ENCODE assay signal across 2 cellular contexts in genomic region chr4:128076465-128076864, GRCh38.
TF ChIP-seq lines count a peak whose summit lies in the region.

No MANE protein-coding gene starts in this region.

TF ChIP-seq in K562, 482 proteins besides CTCF, POLR2A, EP300 and RAD21 (continued from another document):
- TF ChIP-seq KLF16 (IDR thresholded peaks at IDR 0.05): no peak
- no peak for TF ChIP-seq CBX8 (IDR thresholded peaks at IDR 0.05; ENCODE audit: borderline replicate concordance, extremely low read depth, low read depth, low read length, poor library complexity, severe bottlenecking)
- TF ChIP-seq C11orf30 (IDR thresholded peaks at IDR 0.05; ENCODE audit: low read depth): peak; percentile 93
- TF ChIP-seq, protein P1, sequence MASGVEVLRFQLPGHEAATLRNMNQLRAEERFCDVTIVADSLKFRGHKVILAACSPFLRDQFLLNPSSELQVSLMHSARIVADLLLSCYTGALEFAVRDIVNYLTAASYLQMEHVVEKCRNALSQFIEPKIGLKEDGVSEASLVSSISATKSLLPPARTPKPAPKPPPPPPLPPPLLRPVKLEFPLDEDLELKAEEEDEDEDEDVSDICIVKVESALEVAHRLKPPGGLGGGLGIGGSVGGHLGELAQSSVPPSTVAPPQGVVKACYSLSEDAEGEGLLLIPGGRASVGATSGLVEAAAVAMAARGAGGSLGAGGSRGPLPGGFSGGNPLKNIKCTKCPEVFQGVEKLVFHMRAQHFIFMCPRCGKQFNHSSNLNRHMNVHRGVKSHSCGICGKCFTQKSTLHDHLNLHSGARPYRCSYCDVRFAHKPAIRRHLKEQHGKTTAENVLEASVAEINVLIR (CRISPR knock-in tag; IDR thresholded peaks at IDR 0.05): no peak
- peak; percentile 96 for TF ChIP-seq ZNF316 (IDR thresholded peaks at IDR 0.05)
- TF ChIP-seq POLR2H (tag; IDR thresholded peaks at IDR 0.05; ENCODE audit: low read depth): no peak
- TF ChIP-seq FOXA3 (CRISPR knock-in tag; conservative IDR thresholded peaks at IDR 0.05 in 1 of 2, IDR thresholded peaks at IDR 0.05 in 1 of 2): no peak
- no peak for TF ChIP-seq SMARCA5 (IDR thresholded peaks at IDR 0.05)
- TF ChIP-seq MAFF (IDR thresholded peaks at IDR 0.05; ENCODE audit: low read length): peak; percentile 97
- TF ChIP-seq TAF15 (IDR thresholded peaks at IDR 0.05; ENCODE audit: low read depth, low read length): no peak
- TF ChIP-seq GATA2 (CRISPR knock-in tag; IDR thresholded peaks at IDR 0.05): no peak
- TF ChIP-seq RBM15 (IDR thresholded peaks at IDR 0.05; ENCODE audit: insufficient read depth, low read length): no peak
- peak; percentile 92 for TF ChIP-seq MAFG (tag; conservative IDR thresholded peaks at IDR 0.05)

TF ChIP-seq in SK-N-SH treated with all-trans-retinoic acid at 6 μM for 48 hours, 23 proteins besides CTCF, POLR2A, EP300 and RAD21 (continued from another document):
- no peak for TF ChIP-seq ZNF565 (CRISPR knock-in tag; conservative IDR thresholded peaks at IDR 0.05; ENCODE audit: low read depth)
- TF ChIP-seq RARB (CRISPR knock-in tag; IDR thresholded peaks at IDR 0.05): no peak
- no peak for TF ChIP-seq CREB5 (CRISPR knock-in tag; IDR thresholded peaks at IDR 0.05; ENCODE audit: low read depth)
- no peak for TF ChIP-seq CSDC2 (CRISPR knock-in tag; IDR thresholded peaks at IDR 0.05)
